In the genomic region with DNA sequence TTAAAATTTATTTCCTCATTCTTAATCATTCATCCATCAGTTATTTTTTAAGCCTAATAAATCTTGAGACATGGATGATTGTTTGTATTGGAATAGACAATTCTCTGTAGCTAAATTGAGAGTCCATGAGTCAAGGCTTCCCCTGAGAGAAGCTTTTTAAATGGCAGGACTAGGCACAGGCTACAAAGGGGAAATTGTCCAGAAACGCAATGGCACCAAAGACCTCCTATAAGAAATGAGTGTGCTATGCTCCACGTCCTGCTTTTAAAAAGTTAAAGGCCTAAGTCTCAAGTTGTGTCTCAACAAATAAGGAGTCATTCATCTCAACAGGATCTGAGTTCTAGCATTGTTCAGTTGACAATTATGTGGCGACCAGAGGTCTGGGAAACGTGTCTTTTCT, we compare ENCODE assay signal across 22 cellular contexts.
"Had no signal": no experiment of that assay in that cellular context is flagged by ENCODE, and none has a peak within 500 bp of the region (broad histone marks: within the 10 kb centered on the region; RNA-seq: fewer than 3 reads in every experiment).

No MANE protein-coding gene starts in this region.

- H3K4me1 Mint-ChIP-seq: activated CD4-positive, alpha-beta T cell treated with anti-CD3 and anti-CD28 coated beads for 36 hours; activated naive CD8-positive, alpha-beta T cell treated with anti-CD3 and anti-CD28 coated beads for 36 hours; brain had no signal

- ATAC-seq: activated CD4-positive, alpha-beta T cell treated with anti-CD3 and anti-CD28 coated beads for 36 hours; gastrocnemius medialis; left lobe of liver; psoas muscle; right cardiac atrium had no signal

- H3K9me3 Mint-ChIP-seq: activated naive CD8-positive, alpha-beta T cell treated with anti-CD3 and anti-CD28 coated beads for 36 hours; brain; neural progenitor cell; type B pancreatic cell had no signal

- H3K27ac Mint-ChIP-seq: activated CD4-positive, alpha-beta T cell treated with anti-CD3 and anti-CD28 coated beads for 36 hours; activated naive CD8-positive, alpha-beta T cell treated with anti-CD3 and anti-CD28 coated beads for 36 hours; type B pancreatic cell had no signal

- H3K4me3 Mint-ChIP-seq: activated CD4-positive, alpha-beta T cell treated with anti-CD3 and anti-CD28 coated beads for 36 hours; activated naive CD8-positive, alpha-beta T cell treated with anti-CD3 and anti-CD28 coated beads for 36 hours; brain; neural progenitor cell; type B pancreatic cell had no signal

- DNase-seq: activated CD4-positive, alpha-beta T cell treated with anti-CD3 and anti-CD28 coated beads for 36 hours; activated CD4-positive, alpha-beta T cell treated with anti-CD3 and anti-CD28 coated beads, Interleukin-2, amount 50 U/mL, for 48 hours; activated naive CD8-positive, alpha-beta T cell treated with anti-CD3 and anti-CD28 coated beads for 36 hours; activated T-cell treated with anti-CD3 and anti-CD28 coated beads for 4 hours; amniotic stem cell; central memory CD4-positive, alpha-beta T cell; colonic mucosa; erythroblast; gastrocnemius medialis; head of caudate nucleus; ovary; psoas muscle; right cardiac atrium; stimulated activated CD4-positive, alpha-beta T cell treated with anti-CD3 and anti-CD28 coated beads, Interleukin-15, amount 100 ng/mL, for 24 hours; stimulated activated CD4-positive, alpha-beta T cell treated with anti-CD3 and anti-CD28 coated beads, Interleukin-2, amount 100 ng/mL, for 48 hours; stomach had no signal

- H3K27me3 Mint-ChIP-seq: activated CD4-positive, alpha-beta T cell treated with anti-CD3 and anti-CD28 coated beads for 36 hours; activated naive CD8-positive, alpha-beta T cell treated with anti-CD3 and anti-CD28 coated beads for 36 hours; brain; type B pancreatic cell had no signal

- H3K36me3 Mint-ChIP-seq: activated naive CD8-positive, alpha-beta T cell treated with anti-CD3 and anti-CD28 coated beads for 36 hours; brain; neural progenitor cell; type B pancreatic cell had no signal

- FAIRE-seq: endometrium, keratinocyte had no signal
